In the genomic region with DNA sequence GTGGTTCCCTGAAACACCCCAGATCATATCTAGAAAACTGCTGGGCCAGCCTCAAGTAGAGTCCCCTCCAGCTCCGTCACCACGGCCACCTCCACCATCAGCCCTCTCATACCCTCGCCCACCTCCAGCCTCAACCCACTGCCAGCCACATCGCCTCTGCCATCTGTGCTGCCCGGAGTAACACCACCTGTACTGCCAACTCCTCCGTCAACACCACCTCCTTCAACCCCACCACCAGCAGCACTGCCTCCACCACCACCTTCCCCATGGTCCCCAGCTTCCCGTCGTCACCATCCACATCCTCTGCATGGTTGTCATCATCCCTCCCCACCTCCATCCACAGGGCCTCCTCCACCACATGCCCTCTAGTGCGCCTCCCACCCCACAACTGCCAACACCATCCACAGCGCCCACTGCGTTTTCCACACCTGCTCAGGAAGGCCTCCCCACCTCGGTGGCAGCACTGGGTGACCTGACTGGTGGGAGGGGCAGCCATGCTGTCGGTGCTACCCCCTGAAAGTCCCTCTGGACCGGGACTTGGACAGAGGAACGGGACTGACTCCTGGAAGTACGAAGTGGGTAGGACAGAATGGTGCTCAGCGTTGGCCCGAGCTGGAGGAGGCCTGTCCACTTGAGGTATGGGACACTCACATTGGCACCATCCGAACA, we compare ENCODE assay signal across 10 cellular contexts. TPM values are rescaled to one million over a fixed set of nuclear protein-coding genes. Genes with fewer than 3 reads are reported as not detected.
DNase-seq lines count a peak whose midpoint lies in the region; ATAC-seq and TF ChIP-seq lines count a peak whose summit lies in the region.
"Had no signal": no experiment of that assay in that cellular context is flagged by ENCODE, and none has a peak within 500 bp of the region (broad histone marks: within the 10 kb centered on the region; RNA-seq: fewer than 3 reads in every experiment).

No MANE protein-coding gene starts in this region.

- peak in 1 of 5 donors; percentile 28 for DNase-seq in CD8-positive, alpha-beta memory T cell
- peak; percentile 17 to 20 for DNase-seq in activated T-cell treated with anti-CD3 and anti-CD28 coated beads, Interleukin-2, amount 50 U/mL, for 48 hours
- DNase-seq in right atrium auricular region (ENCODE audit: low spot score) (peak; percentile 55), sigmoid colon (peak; percentile 59), NCI-H1092 treated with DMSO at 0.1 percent for 48 hours (lab: John Stamatoyannopoulos, UW) (no peak)
- no peak for DNase-seq in stimulated activated naive B cell treated with anti-CD40 and anti-IgM and Interleukin-4, amounts not matched to agents 10 μg/mL and 1 μg/mL and 100 μg/mL, for 72 hours
- DNase-seq: effector CD4-positive, alpha-beta T cell had no signal

- H3K4me1 Mint-ChIP-seq in CD8-positive, alpha-beta memory T cell, result peaks cover 0 to 15% (median 2%) of the 10 kb centered on the region in 3 donors
- peaks cover 8 to 15% of the 10 kb centered on the region in 2 donors for H3K4me1 Mint-ChIP-seq in stimulated activated naive B cell treated with anti-CD40 and anti-IgM and Interleukin-4, amounts not matched to agents 10 μg/mL and 1 μg/mL and 100 μg/mL, for 72 hours

- H3K4me3 ChIP-seq in CD8-positive, alpha-beta memory T cell (ENCODE audit: low read length), result no peak overlapping the region
- H3K4me3 ChIP-seq in right atrium auricular region, result peak overlapping the region; percentile 62 to 71
- peak overlapping the region in 3 of 4 donors; percentile 53 to 73 (median 61) for H3K4me3 ChIP-seq in sigmoid colon
- H3K4me3 ChIP-seq: SK-N-MC had no signal

- no peaks in the 10 kb centered on the region for H3K36me3 Mint-ChIP-seq in CD8-positive, alpha-beta memory T cell
- peaks cover 3 to 7% of the 10 kb centered on the region in 2 donors for H3K36me3 Mint-ChIP-seq in stimulated activated naive B cell treated with anti-CD40 and anti-IgM and Interleukin-4, amounts not matched to agents 10 μg/mL and 1 μg/mL and 100 μg/mL, for 72 hours

- intact Hi-C loops in sigmoid colon (cut with DNase I), result no loop called here

- no peaks in the 10 kb centered on the region for H3K4me1 ChIP-seq in CD8-positive, alpha-beta memory T cell (ENCODE audit: insufficient read depth, low read length)
- H3K4me1 ChIP-seq in right atrium auricular region (peaks cover 0 to 34% of the 10 kb centered on the region in 2 donors), sigmoid colon (peaks cover 0 to 20% (median 14%) of the 10 kb centered on the region in 4 donors)

- TF ChIP-seq CTCF in right atrium auricular region (IDR thresholded peaks at IDR 0.05) (no peak), sigmoid colon (IDR thresholded peaks at IDR 0.05) (no peak)

- 82 to 90% methylated on average over 19 of the region's 19 CpGs for WGBS in sigmoid colon, 2 donors

- POLR2A ChIA-PET in CD8-positive, alpha-beta memory T cell (lab: Charles Lee), result no interaction called here

- peak overlapping the region in 1 of 8 donors; percentile 86 for H3K27ac Mint-ChIP-seq in CD8-positive, alpha-beta memory T cell
- no peak overlapping the region for H3K27ac Mint-ChIP-seq in stimulated activated naive B cell treated with anti-CD40 and anti-IgM and Interleukin-4, amounts not matched to agents 10 μg/mL and 1 μg/mL and 100 μg/mL, for 72 hours

- CTCF ChIA-PET in CD8-positive, alpha-beta memory T cell (lab: Charles Lee), result no interaction called here

- TF ChIP-seq EP300 in sigmoid colon (IDR thresholded peaks at IDR 0.05), result no peak

- H3K27me3 ChIP-seq in CD8-positive, alpha-beta memory T cell (ENCODE audit: insufficient read depth, low read length, poor library complexity, severe bottlenecking), result no peaks in the 10 kb centered on the region
- H3K27me3 ChIP-seq in right atrium auricular region, result no peaks in the 10 kb centered on the region
- H3K27me3 ChIP-seq in sigmoid colon, result no peaks in the 10 kb centered on the region

- H3K4me3 Mint-ChIP-seq in CD8-positive, alpha-beta memory T cell, result peak overlapping the region in 6 of 7 donors; percentile 17 to 75 (median 48)
- peak overlapping the region in 1 of 2 donors; percentile 34 for H3K4me3 Mint-ChIP-seq in stimulated activated naive B cell treated with anti-CD40 and anti-IgM and Interleukin-4, amounts not matched to agents 10 μg/mL and 1 μg/mL and 100 μg/mL, for 72 hours

- no peaks in the 10 kb centered on the region for H3K36me3 ChIP-seq in CD8-positive, alpha-beta memory T cell (ENCODE audit: insufficient read depth, low read length)
- H3K36me3 ChIP-seq in right atrium auricular region, result peaks cover 3% of the 10 kb centered on the region
- peaks cover 0 to 9% (median 0%) of the 10 kb centered on the region in 4 donors for H3K36me3 ChIP-seq in sigmoid colon

- H3K9me3 Mint-ChIP-seq in CD8-positive, alpha-beta memory T cell, result peaks cover 0 to 16% (median 9%) of the 10 kb centered on the region in 5 donors
- peaks cover 11 to 13% of the 10 kb centered on the region in 2 donors for H3K9me3 Mint-ChIP-seq in stimulated activated naive B cell treated with anti-CD40 and anti-IgM and Interleukin-4, amounts not matched to agents 10 μg/mL and 1 μg/mL and 100 μg/mL, for 72 hours

- no peak for TF ChIP-seq POLR2A in sigmoid colon (IDR thresholded peaks at IDR 0.05)

- H3K27ac ChIP-seq in CD8-positive, alpha-beta memory T cell (ENCODE audit: low read depth, low read length), result no peak overlapping the region
- H3K27ac ChIP-seq in right atrium auricular region, result no peak overlapping the region
- H3K27ac ChIP-seq in sigmoid colon, result no peak overlapping the region
- H3K27ac ChIP-seq: SK-N-MC had no signal

- ATAC-seq in HG02970 (IDR thresholded peaks at IDR 0.05; ENCODE audit: low FRiP score, unreplicated experiment) (no peak), GM19395 (IDR thresholded peaks at IDR 0.05; ENCODE audit: unreplicated experiment) (no peak)
- ATAC-seq in stimulated activated naive B cell treated with anti-CD40 and anti-IgM and Interleukin-4, amounts not matched to agents 10 μg/mL and 1 μg/mL and 100 μg/mL, for 72 hours (replicated peaks), result no peak

- peaks cover 7% of the 10 kb centered on the region for H3K9me3 ChIP-seq in CD8-positive, alpha-beta memory T cell (ENCODE audit: low read length)
- peaks cover 12 to 20% of the 10 kb centered on the region in 2 donors for H3K9me3 ChIP-seq in right atrium auricular region
- H3K9me3 ChIP-seq in sigmoid colon, result peaks cover 4 to 14% (median 9%) of the 10 kb centered on the region in 4 donors

- peaks cover 11 to 33% of the 10 kb centered on the region in 2 donors for H3K27me3 Mint-ChIP-seq in CD8-positive, alpha-beta memory T cell
- H3K27me3 Mint-ChIP-seq in stimulated activated naive B cell treated with anti-CD40 and anti-IgM and Interleukin-4, amounts not matched to agents 10 μg/mL and 1 μg/mL and 100 μg/mL, for 72 hours, result peaks cover 35 to 65% of the 10 kb centered on the region in 2 donors

RNA-seq across cellular contexts. Expression of a gene that starts 1.6 kb away (rescaled TPM):
- total RNA-seq in CD8-positive, alpha-beta memory T cell, result 1 to 10 TPM; 1.8 to 3.5 TPM
- polyA plus RNA-seq in CD8-positive, alpha-beta memory T cell, result 0.90 TPM
- total RNA-seq in right atrium auricular region, result 10 to 100 TPM in 1 of 2 donors, 1 to 10 TPM in 1; 9.9 to 16.4 TPM
- total RNA-seq in sigmoid colon, result 10 to 100 TPM in 3 of 4 donors, 1 to 10 TPM in 1; 8.3 to 37.1 (median 17.0) TPM
- 1 to 10 TPM in 2 of 3 donors, under 1 TPM in 1; 0.69 to 6.3 (median 3.0) TPM for polyA plus RNA-seq in sigmoid colon

Comparison
In these comparisons a context has a peak if more than half of its experiments do, and no peak if none do; other contexts are left out.
1. DNase-seq: peak in activated T-cell treated with anti-CD3 and anti-CD28 coated beads, Interleukin-2, amount 50 U/mL, for 48 hours (2 of 2), right atrium auricular region (single experiment) and sigmoid colon (single experiment); none in NCI-H1092 treated with DMSO at 0.1 percent for 48 hours (single experiment) and stimulated activated naive B cell treated with anti-CD40 and anti-IgM and Interleukin-4, amounts not matched to agents 10 μg/mL and 1 μg/mL and 100 μg/mL, for 72 hours (single experiment).